In the genomic region with DNA sequence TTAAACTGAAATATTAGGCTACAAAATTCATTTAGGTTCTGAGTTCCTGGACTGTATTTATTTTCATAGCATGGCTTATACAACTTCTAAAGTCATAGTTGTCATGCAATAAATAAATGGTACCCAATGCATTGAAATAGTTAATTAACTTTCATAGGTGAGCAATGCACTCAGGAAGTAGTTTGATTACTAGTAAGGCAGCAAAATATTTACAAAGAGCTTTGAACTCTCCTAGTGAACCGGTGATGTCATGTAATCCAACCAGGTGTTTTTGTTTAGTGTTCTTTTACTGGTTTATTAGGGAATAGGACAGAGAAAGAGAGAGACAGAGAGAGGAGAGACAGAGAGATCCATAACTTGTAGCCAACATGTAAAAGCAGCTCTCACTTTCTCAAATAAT, we compare ENCODE assay signal across 18 cellular contexts.
DNase-seq lines count a peak whose midpoint lies in the region; ATAC-seq, FAIRE-seq and TF ChIP-seq lines count a peak whose summit lies in the region.
"Had no signal": no experiment of that assay in that cellular context is flagged by ENCODE, and none has a peak within 500 bp of the region (broad histone marks: within the 10 kb centered on the region; RNA-seq: fewer than 3 reads in every experiment).

No MANE protein-coding gene starts in this region.

- intact Hi-C loops in HepG2 (cut with micrococcal nuclease; ENCODE audit: unreplicated experiment), result no loop called here

- no peaks in the 10 kb centered on the region for H3K4me1 ChIP-seq in HepG2 (ENCODE audit: insufficient read depth, low read length)

- H3K9ac ChIP-seq in HepG2 (ENCODE audit: insufficient read depth, low read depth, low read length), result no peak overlapping the region

- no peak for TF ChIP-seq RAD21 in HepG2 (CRISPR knock-in tag; IDR thresholded peaks at IDR 0.05)

- CTCF ChIA-PET in HepG2 (lab: Yijun Ruan, JAX; ENCODE audit: low intra/inter-chr PET ratio, low total read pairs), result no interaction called here

- no peak for TF ChIP-seq POLR2A in HepG2 (IDR thresholded peaks at IDR 0.05; ENCODE audit: insufficient read depth in 1 of 2, low read depth in 2 of 2, low read length in 2 of 2)

- H4K20me1 ChIP-seq in HepG2 (ENCODE audit: insufficient read depth, low read length), result no peaks in the 10 kb centered on the region

- TF ChIP-seq EP300 in HepG2 (IDR thresholded peaks at IDR 0.05; ENCODE audit: low read depth in 2 of 2, low read length in 2 of 2), result no peak
- TF ChIP-seq EP300 in HepG2 (CRISPR knock-in tag; IDR thresholded peaks at IDR 0.05; ENCODE audit: borderline replicate concordance), result no peak

- H3K4me3 ChIP-seq in bronchial epithelial cell (ENCODE audit: low read depth, low read length) (no peak overlapping the region), HepG2 (replicated peaks in 1 of 3; ENCODE audit: insufficient read depth in 1 of 3, low read depth in 2 of 3, low read length in 3 of 3) (no peak overlapping the region)
- H3K4me3 ChIP-seq: PC-9 had no signal

- H3K36me3 ChIP-seq in bronchial epithelial cell (ENCODE audit: control insufficient read depth, insufficient read depth, low read length) (no peaks in the 10 kb centered on the region), HepG2 (replicated peaks in 1 of 2; ENCODE audit: control insufficient read depth in 1 of 2, insufficient read depth in 2 of 2, low read length in 2 of 2) (no peaks in the 10 kb centered on the region)

- ATAC-seq in HepG2, result no peak
- ATAC-seq in GM21367 (IDR thresholded peaks at IDR 0.05; ENCODE audit: unreplicated experiment), result no peak
- no peak for ATAC-seq in GM21737 (IDR thresholded peaks at IDR 0.05; ENCODE audit: unreplicated experiment)

- no peak for FAIRE-seq in bronchial epithelial cell (lab: Jason Lieb, UNC)
- FAIRE-seq in HepG2 (lab: Jason Lieb, UNC), result no peak

- no TSS peak for BruUV-seq in HepG2 (replicated peaks; lab: Mats Ljungman, UMichigan)

- H3K4me2 ChIP-seq in HepG2 (ENCODE audit: low read depth, low read length), result no peak overlapping the region
- H3K4me2 ChIP-seq: PC-9 had no signal

- WGBS in HepG2 (ENCODE audit: low lambda C conversion rate), result 4% methylated on average over 1 of the region's 1 CpG

- DNase-seq in NCI-H1417 (lab: John Stamatoyannopoulos, UW) (peak in 2 of 3 experiments; percentile 3 to 47), NCI-H1417 treated with DMSO at 0.1 percent for 48 hours (lab: John Stamatoyannopoulos, UW) (no peak), M059J (ENCODE audit: low read depth) (peak; percentile 8), bronchial epithelial cell (ENCODE audit: low read depth) (peak; percentile 59), HepG2 (ENCODE audit: low spot score) (no peak), retina (no peak)
- DNase-seq: GF-D8, GOT3, KG1, MV-4-11, NCI-H187 treated with DMSO at 0.1 percent for 48 hours, NCI-H446 treated with DMSO at 0.1 percent for 48 hours, NCI-H82, PC-9 had no signal

- TF ChIP-seq CTCF in bronchial epithelial cell (IDR thresholded peaks at IDR 0.05; ENCODE audit: insufficient read depth, low read length, severe bottlenecking) (no peak), HepG2 (CRISPR knock-in tag; IDR thresholded peaks at IDR 0.05) (no peak)

- no peaks in the 10 kb centered on the region for H3K9me3 ChIP-seq in HepG2 (ENCODE audit: low read length)

- H3K79me2 ChIP-seq in HepG2 (ENCODE audit: insufficient read depth, low read length), result no peaks in the 10 kb centered on the region

- POLR2A ChIA-PET in HepG2 (lab: Yijun Ruan, JAX), result no interaction called here

- no peak overlapping the region for H3K27ac ChIP-seq in HepG2 (ENCODE audit: extremely low read length, insufficient read depth, low read length)
- H3K27ac ChIP-seq: 22Rv1, PC-9, RWPE1 had no signal

- in situ Hi-C loops in HepG2 (cut with HindIII; ENCODE audit: extremely low pct_ligation_motif_present, low pct_unique_long_range_greater_than_20kb), result no loop called here

- H2AFZ ChIP-seq in HepG2 (ENCODE audit: low read length), result no peak overlapping the region
- H2AFZ ChIP-seq: PC-9 had no signal

- H3K27me3 ChIP-seq in bronchial epithelial cell (ENCODE audit: control insufficient read depth, insufficient read depth, low read length), result no peaks in the 10 kb centered on the region
- no peaks in the 10 kb centered on the region for H3K27me3 ChIP-seq in HepG2 (ENCODE audit: control insufficient read depth in 1 of 2, insufficient read depth in 2 of 2, low read length in 2 of 2)

TF ChIP-seq in HepG2, 621 proteins besides CTCF, POLR2A, EP300 and RAD21:
- TF ChIP-seq ZNF652 (CRISPR knock-in tag; IDR thresholded peaks at IDR 0.05; ENCODE audit: borderline replicate concordance, low read depth) (peak; percentile 86), ZC3H4 (CRISPR knock-in tag; IDR thresholded peaks at IDR 0.05; ENCODE audit: borderline replicate concordance) (no peak), TRIM24 (CRISPR knock-in tag; IDR thresholded peaks at IDR 0.05) (no peak), ZNF430 (CRISPR knock-in tag; IDR thresholded peaks at IDR 0.05) (no peak), ZNF543 (CRISPR knock-in tag; IDR thresholded peaks at IDR 0.05) (no peak)

Comparison
In these comparisons a context has a peak if more than half of its experiments do, and no peak if none do; other contexts are left out.
1. DNase-seq: peak in NCI-H1417 (2 of 3), M059J (single experiment) and bronchial epithelial cell (single experiment); none in NCI-H1417 treated with DMSO at 0.1 percent for 48 hours (single experiment), HepG2 (single experiment) and retina (single experiment).